In genomic region chr19:1885398-1886119, GRCh38 we compare ENCODE assay signal across 8 cellular contexts. TPM values are rescaled to one million over a fixed set of nuclear protein-coding genes. Genes with fewer than 3 reads are reported as not detected.
DNase-seq lines count a peak whose midpoint lies in the region; ATAC-seq, FAIRE-seq and TF ChIP-seq lines count a peak whose summit lies in the region.
"Not testable (repeated sequence)": the region's sequence is repeated elsewhere in the genome, so short reads cannot be mapped to it uniquely, and the experiment has no call there.

Gene ABHD17A, minus strand, starts transcription at chr19:1885496. Its CDS starts 3,930 bp downstream, at chr19:1881566.

- WGBS in H1 (ENCODE audit: extremely low coverage in 1 of 2, insufficient coverage in 1 of 2, insufficient read length in 1 of 2, insufficient replicate concordance in 2 of 2, low coverage in 1 of 2, low lambda C conversion rate in 2 of 2, missing lambda C conversion rate in 1 of 2), 2 experiments, result 31% methylated on average over 34 of the region's 46 CpGs; no CpG with 5 or more reads in 1 of the 2 experiments

- peaks cover 15% of the 10 kb centered on the region for H3K36me3 Mint-ChIP-seq in CD4-positive, CD25-positive, alpha-beta regulatory T cell

- not testable (repeated sequence) for H3K14ac ChIP-seq in H1 (ENCODE audit: insufficient read length)

- H3K18ac ChIP-seq in H1 (ENCODE audit: extremely low read depth, low read length), result not testable (repeated sequence)

- H3K79me2 ChIP-seq in OCI-LY3 (ENCODE audit: low read length) (peaks cover 41% of the 10 kb centered on the region), H1 (ENCODE audit: control insufficient read depth in 1 of 2, insufficient read depth in 2 of 2, low read length in 2 of 2) (peaks cover 7 to 29% of the 10 kb centered on the region in 2 experiments; a peak in 3 of 4 replicates)

- H2AK5ac ChIP-seq in H1 (ENCODE audit: low read depth, low read length), result 0 out of 2 replicates have a peak within 1 kb of the TSS, but pooled peaks have one; percentile 82

- FAIRE-seq in H1 (lab: Jason Lieb, UNC), result not testable (repeated sequence)

- H3K36me3 ChIP-seq in CD4-positive, CD25-positive, alpha-beta regulatory T cell (ENCODE audit: control insufficient read depth, insufficient read depth, low read length); OCI-LY3 (replicated peaks; ENCODE audit: low read depth, low read length); H1 (ENCODE audit: control insufficient read depth in 2 of 4, insufficient read depth in 4 of 4, low read length in 3 of 4): not testable (repeated sequence)

- not testable (repeated sequence) for H3K9me3 Mint-ChIP-seq in CD4-positive, CD25-positive, alpha-beta regulatory T cell

- not testable (repeated sequence) for H2AFZ ChIP-seq in OCI-LY3 (ENCODE audit: low read depth, low read length); H1 (ENCODE audit: low read length)

- peak within 1 kb of the TSS; percentile 46 for H3K56ac ChIP-seq in H1 (replicated peaks; ENCODE audit: insufficient read length, low read depth, low read length)

- not testable (repeated sequence) for TF ChIP-seq EP300 in H1 (IDR thresholded peaks at IDR 0.05; ENCODE audit: borderline replicate concordance in 1 of 2, low read depth in 2 of 2, low read length in 2 of 2)

- H3K9ac ChIP-seq in OCI-LY3 (ENCODE audit: low read length) (peak within 1 kb of the TSS; percentile 87), H1 (replicated peaks in 1 of 4; ENCODE audit: extremely low read depth in 1 of 4, low read depth in 3 of 4, low read length in 3 of 4) (peak within 1 kb of the TSS; percentile 67 to 74 (median 70); a peak in 6 of 7 replicates)

- DNase-seq in CD4-positive, CD25-positive, alpha-beta regulatory T cell, result peak; percentile 91 to 95 (median 93)
- peak; percentile 95 for DNase-seq in HuH-7.5 (ENCODE audit: low spot score)
- DNase-seq in activated CD8-positive, alpha-beta memory T cell treated with anti-CD3 and anti-CD28 coated beads, Interleukin-2, amount 50 U/mL, for 24 hours (ENCODE audit: extremely low read depth), result peak; percentile 86
- DNase-seq in H1 (ENCODE audit: low read depth in 1 of 2, low spot score in 2 of 2), result peak; percentile 78 to 100
- DNase-seq in medulla oblongata (ENCODE audit: extremely low spot score), result peak; percentile 96
- peak; percentile 92 to 95 (median 94) for DNase-seq in stimulated activated CD4-positive, alpha-beta T cell treated with anti-CD3 and anti-CD28 coated beads, TNF-alpha, amount 100 ng/mL, for 24 hours (ENCODE audit: low read depth in 3 of 3)

- H3K4me2 ChIP-seq in OCI-LY3 (ENCODE audit: low read length) (peak within 1 kb of the TSS; percentile 79), H1 (ENCODE audit: insufficient read depth in 1 of 2, low read depth in 2 of 2, low read length in 2 of 2) (peak within 1 kb of the TSS; percentile 81 to 85)

- peak within 1 kb of the TSS; percentile 72; the same call in 1 of the 2 replicates for H2BK15ac ChIP-seq in H1 (ENCODE audit: low read length)

- not testable (repeated sequence) for TF ChIP-seq POLR2A in H1 (IDR thresholded peaks at IDR 0.05; ENCODE audit: control extremely low read depth in 1 of 2, low read depth in 2 of 2, low read length in 2 of 2)

- H3K27me3 Mint-ChIP-seq in CD4-positive, CD25-positive, alpha-beta regulatory T cell, result not testable (repeated sequence)

- H4K5ac ChIP-seq in H1 (ENCODE audit: insufficient read length, low read depth, low read length), result not testable (repeated sequence)

- H2BK20ac ChIP-seq in H1 (ENCODE audit: low read length), result not testable (repeated sequence)

- H2BK5ac ChIP-seq in H1 (ENCODE audit: low read depth, low read length), result not testable (repeated sequence)

- H3K4me1 ChIP-seq in CD4-positive, CD25-positive, alpha-beta regulatory T cell (ENCODE audit: control insufficient read depth, insufficient read depth, low read length, poor library complexity, severe bottlenecking), result peaks cover 38% of the 10 kb centered on the region
- H3K4me1 ChIP-seq in OCI-LY3 (ENCODE audit: low read length) (peaks cover 23% of the 10 kb centered on the region), H1 (replicated peaks in 1 of 4; ENCODE audit: control insufficient read depth in 3 of 4, insufficient read depth in 4 of 4, low read length in 3 of 4) (peaks cover 3 to 14% (median 9%) of the 10 kb centered on the region in 4 experiments; a peak in 6 of 7 replicates)

- 0 out of 2 replicates have a peak within 1 kb of the TSS, but pooled peaks have one; percentile 27 for H2BK12ac ChIP-seq in H1 (ENCODE audit: low read depth, low read length)

- H4K8ac ChIP-seq in H1 (ENCODE audit: extremely low read depth, insufficient read depth, low read length), result peak within 1 kb of the TSS; percentile 68; the same call in 1 of the 2 replicates

- H3K27ac Mint-ChIP-seq in CD4-positive, CD25-positive, alpha-beta regulatory T cell, result peak within 1 kb of the TSS; percentile 91 to 100 (median 99)

- peaks cover 32% of the 10 kb centered on the region for H4K20me1 ChIP-seq in OCI-LY3 (ENCODE audit: insufficient read depth, low read length)
- H4K20me1 ChIP-seq in H1 (replicated peaks in 1 of 2; ENCODE audit: control insufficient read depth in 1 of 2, insufficient read depth in 2 of 2, low read length in 2 of 2), result peaks cover 13 to 20% of the 10 kb centered on the region in 2 experiments

- not testable (repeated sequence) for H3K27me3 ChIP-seq in CD4-positive, CD25-positive, alpha-beta regulatory T cell (ENCODE audit: control insufficient read depth, insufficient read depth, low read length); OCI-LY3 (ENCODE audit: low read depth, low read length); H1 (replicated peaks in 1 of 4; ENCODE audit: control insufficient read depth in 3 of 4, extremely low read depth in 1 of 4, insufficient read depth in 3 of 4, low read length in 3 of 4)

- TF ChIP-seq RAD21 in H1 (IDR thresholded peaks at IDR 0.05 in 1 of 2, conservative IDR thresholded peaks at IDR 0.05 in 1 of 2; ENCODE audit: low read depth in 2 of 2, low read length in 2 of 2), result not testable (repeated sequence)

- H2BK120ac ChIP-seq in H1 (replicated peaks; ENCODE audit: low read depth, low read length), result not testable (repeated sequence)

- CTCF ChIA-PET in H1 (lab: Charles Lee; ENCODE audit: partially characterized antibody), result interaction anchor here (0.7 to 1.9 kb wide), 4 partner anchors 9 to 61 kb away, joined by 3 to 5 read pairs (median 4); no protein-coding TSS in a partner anchor

- not testable (repeated sequence) for H3K23me2 ChIP-seq in H1 (ENCODE audit: low read depth, low read length)

- H3K4me1 Mint-ChIP-seq in CD4-positive, CD25-positive, alpha-beta regulatory T cell, result peaks cover 0 to 40% (median 23%) of the 10 kb centered on the region in 4 donors

- peak within 1 kb of the TSS; percentile 76 for H3K4me3 ChIP-seq in CD4-positive, CD25-positive, alpha-beta regulatory T cell (ENCODE audit: low read depth, low read length)
- H3K4me3 ChIP-seq in OCI-LY3 (ENCODE audit: low read length), result peak within 1 kb of the TSS; percentile 96
- peak within 1 kb of the TSS; percentile 69 to 81 (median 76) for H3K4me3 ChIP-seq in H1 (ENCODE audit: extremely low read depth in 1 of 4, insufficient read depth in 2 of 4, low read depth in 3 of 4, low read length in 4 of 4)

- POLR2A ChIA-PET in H1 (lab: Charles Lee; ENCODE audit: partially characterized antibody), result interaction anchor here (0.7 to 2.1 kb wide), 9 partner anchors 10 to 266 kb away, joined by 3 to 9 read pairs (median 4); partner anchors contain the start of gene AP3D1

- not testable (repeated sequence) for H4K91ac ChIP-seq in H1 (replicated peaks; ENCODE audit: insufficient read length, low read length)

- not testable (repeated sequence) for H3K23ac ChIP-seq in H1 (ENCODE audit: insufficient read length)

- not testable (repeated sequence) for H3K9me3 ChIP-seq in CD4-positive, CD25-positive, alpha-beta regulatory T cell (ENCODE audit: control insufficient read depth in 2 of 2, low read length in 2 of 2); OCI-LY3 (ENCODE audit: insufficient read depth, low read length); H1 (ENCODE audit: insufficient read depth in 2 of 2, low read depth in 1 of 2, low read length in 1 of 2)

- peaks cover 18% of the 10 kb centered on the region for H3K79me1 ChIP-seq in H1 (ENCODE audit: low read depth, low read length)

- peak within 1 kb of the TSS; percentile 96 to 100 (median 100) for H3K4me3 Mint-ChIP-seq in CD4-positive, CD25-positive, alpha-beta regulatory T cell

- TF ChIP-seq CTCF in OCI-LY3 (IDR thresholded peaks at IDR 0.05; ENCODE audit: low read depth, low read length); H1 (IDR thresholded peaks at IDR 0.05; ENCODE audit: control extremely low read depth in 1 of 3, insufficient read depth in 1 of 3, low read depth in 1 of 3, low read length in 3 of 3): not testable (repeated sequence)

- H3K27ac ChIP-seq in CD4-positive, CD25-positive, alpha-beta regulatory T cell (ENCODE audit: insufficient read depth, low read length, poor library complexity, severe bottlenecking), result peak within 1 kb of the TSS; percentile 90
- H3K27ac ChIP-seq in OCI-LY3 (ENCODE audit: low read length); H1 (ENCODE audit: low read depth, low read length): not testable (repeated sequence)

- H3K4ac ChIP-seq in H1 (replicated peaks; ENCODE audit: insufficient read length, low read depth, low read length), result not testable (repeated sequence)

- ATAC-seq in CD4-positive, CD25-positive, alpha-beta regulatory T cell (ENCODE audit: low read depth in 2 of 2), result peak; percentile 83 to 88
- ATAC-seq in GM21360 (IDR thresholded peaks at IDR 0.05; ENCODE audit: unreplicated experiment), result peak; percentile 88

TF ChIP-seq in H1, 55 proteins besides CTCF, POLR2A, EP300 and RAD21:
- TF ChIP-seq GABPA (IDR thresholded peaks at IDR 0.05; ENCODE audit: borderline replicate concordance, insufficient read depth, low read length) (peak; percentile 87; the same call in 1 of the 2 replicates), CREB1 (IDR thresholded peaks at IDR 0.05) (peak; percentile 91)

RNA-seq across cellular contexts. Expression of gene ABHD17A, which starts in this region (rescaled TPM):
- 148 TPM for total RNA-seq in CD4-positive, CD25-positive, alpha-beta regulatory T cell
- polyA plus RNA-seq in CD4-positive, CD25-positive, alpha-beta regulatory T cell, result 100 to 1,000 TPM; 139 to 202 (median 159) TPM
- 41.2 and 45.3 TPM in 2 replicates for total RNA-seq in H1 (2021; fragmentation: NEBNext Ultra II Directional; extraction: Animal tissue kit (Norgen Biotek cat#: 25700))
- polyA plus RNA-seq in H1 (2011; rRNA removed), result 87.4 and 98.0 TPM in 2 replicates
- 60.4 TPM for polyA plus RNA-seq in H1 (2011; cell fraction: cytosol; rRNA removed)
- 86.1 TPM for polyA plus RNA-seq in H1 (2011; cell fraction: nucleus; rRNA removed)
- polyA plus RNA-seq in H1 (2012, experiment 1 of 2), result 15.8 to 35.0 TPM (median 33.1 TPM) in 4 replicates
- polyA plus RNA-seq in H1 (2012, experiment 2 of 2), result 33.7 TPM
- 35.1 TPM for polyA plus RNA-seq in H1 (2013, experiment 1 of 2)
- 34.7 TPM for polyA plus RNA-seq in H1 (2013, experiment 2 of 2)
- 8.1 and 11.4 TPM in 2 replicates for polyA minus RNA-seq in H1 (2011; rRNA and poly(A)+ RNA removed)
- 24.5 TPM for polyA minus RNA-seq in H1 (2011; cell fraction: cytosol; rRNA and poly(A)+ RNA removed)
- polyA minus RNA-seq in H1 (2011; cell fraction: nucleus; rRNA and poly(A)+ RNA removed), result 18.1 TPM
